Comparison of ENCODE assay signal across 8 cellular contexts in the genomic region with DNA sequence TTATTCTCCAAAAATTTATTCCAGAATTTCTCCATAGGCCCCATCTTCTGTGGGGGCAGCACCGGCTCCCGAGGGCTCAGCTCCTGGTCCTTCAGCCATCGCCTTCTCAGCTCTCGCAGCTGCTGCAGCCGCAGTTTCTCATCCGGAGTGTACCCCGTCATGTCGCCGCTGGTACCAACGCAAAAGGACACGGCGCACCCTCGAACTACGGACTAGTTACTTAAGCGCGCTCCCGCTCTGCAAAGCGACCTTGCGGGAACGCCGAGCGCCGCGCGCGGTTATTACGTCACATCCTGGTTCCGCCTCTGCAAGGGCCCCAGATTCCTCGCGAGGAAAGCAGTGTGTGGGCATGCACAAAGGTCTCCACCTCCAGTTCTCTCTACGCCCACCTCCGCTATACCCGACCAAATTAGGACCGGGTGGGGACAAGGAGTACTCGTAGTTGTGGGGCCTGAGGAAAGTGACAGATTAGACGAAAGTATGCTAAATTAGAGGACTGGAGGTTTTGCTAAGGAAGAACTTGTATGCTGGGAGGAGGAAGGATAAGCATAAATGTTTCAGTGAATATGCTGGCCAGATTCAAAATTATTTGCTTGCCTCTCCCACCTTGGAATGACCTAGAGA. TPM values are rescaled to one million over a fixed set of nuclear protein-coding genes. Genes with fewer than 3 reads are reported as not detected.
DNase-seq lines count a peak whose midpoint lies in the region; ATAC-seq and TF ChIP-seq lines count a peak whose summit lies in the region.

A gene (minus strand): TSS at position 260 of the 624 bp plus-strand sequence. CDS start 99 bp downstream, at position 161.

- H3K4me3 ChIP-seq in NB4 (ENCODE audit: low read depth, low read length) (peak within 1 kb of the TSS; percentile 85), SK-N-MC (peak within 1 kb of the TSS; percentile 94), gastroesophageal sphincter (peak within 1 kb of the TSS; percentile 91 to 98), suprapubic skin (peak within 1 kb of the TSS; percentile 94)

- H3K9ac ChIP-seq in SK-N-MC (ENCODE audit: insufficient read length): peak within 1 kb of the TSS; percentile 90

- peak; percentile 98 for TF ChIP-seq POLR2A in NB4 (IDR thresholded peaks at IDR 0.05; ENCODE audit: extremely low read depth, insufficient read length)
- peak; percentile 68 to 77 for TF ChIP-seq POLR2A in gastroesophageal sphincter (IDR thresholded peaks at IDR 0.05)
- peak in 1 of 2 donors; percentile 54 for TF ChIP-seq POLR2A in suprapubic skin (IDR thresholded peaks at IDR 0.05)

- no peaks in the 10 kb centered on the region; the same call in 1 of the 2 replicates for H3K27me3 Mint-ChIP-seq in HFFc6 (ENCODE audit: insufficient read depth)
- H3K27me3 Mint-ChIP-seq in activated naive CD4-positive, alpha-beta T cell treated with anti-CD3 and anti-CD28 coated beads, Interleukin-2, amount 10 ng/mL, durations not matched to agents 7 days and 5 days: no peaks in the 10 kb centered on the region

- H3K4me1 Mint-ChIP-seq in HFFc6 (ENCODE audit: low read depth): peaks cover 25% of the 10 kb centered on the region
- H3K4me1 Mint-ChIP-seq in activated naive CD4-positive, alpha-beta T cell treated with anti-CD3 and anti-CD28 coated beads, Interleukin-2, amount 10 ng/mL, durations not matched to agents 7 days and 5 days: peaks cover 30% of the 10 kb centered on the region

- H3K27ac ChIP-seq in SK-N-MC: peak within 1 kb of the TSS; percentile 75
- H3K27ac ChIP-seq in gastroesophageal sphincter: peak within 1 kb of the TSS; percentile 90 to 97 (median 93)
- peak within 1 kb of the TSS; percentile 90 for H3K27ac ChIP-seq in suprapubic skin

- CTCF ChIA-PET in activated naive CD4-positive, alpha-beta T cell treated with anti-CD3 and anti-CD28 coated beads, Interleukin-2, amount 10 ng/mL, durations not matched to agents 7 days and 5 days (lab: Charles Lee): interaction anchor here (0.9 to 14.1 kb wide), 14 partner anchors 9 to 196 kb away, joined by 3 to 421 read pairs (median 7); a partner anchor contains a TSS

- H3K27me3 ChIP-seq in gastroesophageal sphincter: no peaks in the 10 kb centered on the region
- H3K27me3 ChIP-seq in suprapubic skin: no peaks in the 10 kb centered on the region

- H3K9me3 ChIP-seq in SK-N-MC (ENCODE audit: low read depth, low read length) (no peaks in the 10 kb centered on the region), gastroesophageal sphincter (no peaks in the 10 kb centered on the region), suprapubic skin (no peaks in the 10 kb centered on the region)

- H3K4me3 Mint-ChIP-seq in HFFc6: peak within 1 kb of the TSS; percentile 99
- peak within 1 kb of the TSS; percentile 98 for H3K4me3 Mint-ChIP-seq in activated naive CD4-positive, alpha-beta T cell treated with anti-CD3 and anti-CD28 coated beads, Interleukin-2, amount 10 ng/mL, durations not matched to agents 7 days and 5 days

- DNase-seq in GM03348 (ENCODE audit: low spot score): peak; percentile 93
- DNase-seq in HFFc6: peak; percentile 86
- peak; percentile 100 for DNase-seq in NB4 (ENCODE audit: low read depth)
- DNase-seq in SK-N-MC (ENCODE audit: low read depth, low spot score): peak; percentile 70
- DNase-seq in activated naive CD4-positive, alpha-beta T cell treated with anti-CD3 and anti-CD28 coated beads, Interleukin-2, amount 10 ng/mL, durations not matched to agents 7 days and 5 days: peak; percentile 98
- DNase-seq in nucleus accumbens (lab: John Stamatoyannopoulos, UW): peak; percentile 33 to 97 (median 88)
- DNase-seq in suprapubic skin (ENCODE audit: low spot score in 2 of 2): peak; percentile 95 to 96

- H3K4me1 ChIP-seq in gastroesophageal sphincter (peaks cover 2 to 47% (median 15%) of the 10 kb centered on the region in 3 donors), suprapubic skin (peaks cover 20% of the 10 kb centered on the region)

- no peak for TF ChIP-seq EP300 in gastroesophageal sphincter (IDR thresholded peaks at IDR 0.05)
- no peak for TF ChIP-seq EP300 in suprapubic skin (IDR thresholded peaks at IDR 0.05)

- 0% methylated on average over 1 to 2 of the region's 36 CpGs for WGBS in gastroesophageal sphincter (ENCODE audit: low coverage in 1 of 2), 2 donors
- WGBS in suprapubic skin: 0% methylated on average over 21 of the region's 36 CpGs

- ATAC-seq in gastroesophageal sphincter: peak; percentile 98

- H3K36me3 Mint-ChIP-seq in HFFc6 (ENCODE audit: low read depth): no peaks in the 10 kb centered on the region; the same call in 1 of the 2 replicates
- peaks cover 9% of the 10 kb centered on the region for H3K36me3 Mint-ChIP-seq in activated naive CD4-positive, alpha-beta T cell treated with anti-CD3 and anti-CD28 coated beads, Interleukin-2, amount 10 ng/mL, durations not matched to agents 7 days and 5 days

- H3K9me3 Mint-ChIP-seq in HFFc6: no peaks in the 10 kb centered on the region
- no peaks in the 10 kb centered on the region for H3K9me3 Mint-ChIP-seq in activated naive CD4-positive, alpha-beta T cell treated with anti-CD3 and anti-CD28 coated beads, Interleukin-2, amount 10 ng/mL, durations not matched to agents 7 days and 5 days

- H3K36me3 ChIP-seq in SK-N-MC (ENCODE audit: insufficient read depth, low read length): peaks cover 17% of the 10 kb centered on the region
- H3K36me3 ChIP-seq in gastroesophageal sphincter: peaks cover 0 to 20% of the 10 kb centered on the region in 2 donors
- peaks cover under 1% of the 10 kb centered on the region for H3K36me3 ChIP-seq in suprapubic skin

- H3K27ac Mint-ChIP-seq in HFFc6: peak within 1 kb of the TSS; percentile 95
- H3K27ac Mint-ChIP-seq in activated naive CD4-positive, alpha-beta T cell treated with anti-CD3 and anti-CD28 coated beads, Interleukin-2, amount 10 ng/mL, durations not matched to agents 7 days and 5 days: peak within 1 kb of the TSS; percentile 99

- TF ChIP-seq CTCF in HFFc6 (IDR thresholded peaks at IDR 0.05) (no peak), NB4 (IDR thresholded peaks at IDR 0.05; ENCODE audit: low read depth, low read length) (no peak), gastroesophageal sphincter (IDR thresholded peaks at IDR 0.05) (no peak), suprapubic skin (IDR thresholded peaks at IDR 0.05) (no peak)

RNA-seq across cellular contexts. Expression of the gene that starts here (rescaled TPM):
- total RNA-seq in HFFc6 (2021; fragmentation: NEBNext Ultra II Directional; extraction: Animal tissue kit (Norgen Biotek cat#: 25700)): 10 to 100 TPM; 62.5 to 78.6 (median 70.7) TPM
- 10 to 100 TPM; 47.3 to 71.1 (median 55.9) TPM for total RNA-seq in gastroesophageal sphincter
- total RNA-seq in suprapubic skin: 10 to 100 TPM; 29.9 to 61.0 (median 41.1) TPM

Comparison
In these comparisons a context has a peak if more than half of its experiments do, and no peak if none do; other contexts are left out.
1. Peak in every context shown above with its lines: DNase-seq, ATAC-seq, H3K4me3 ChIP-seq and H3K27ac ChIP-seq.